In the genomic region with DNA sequence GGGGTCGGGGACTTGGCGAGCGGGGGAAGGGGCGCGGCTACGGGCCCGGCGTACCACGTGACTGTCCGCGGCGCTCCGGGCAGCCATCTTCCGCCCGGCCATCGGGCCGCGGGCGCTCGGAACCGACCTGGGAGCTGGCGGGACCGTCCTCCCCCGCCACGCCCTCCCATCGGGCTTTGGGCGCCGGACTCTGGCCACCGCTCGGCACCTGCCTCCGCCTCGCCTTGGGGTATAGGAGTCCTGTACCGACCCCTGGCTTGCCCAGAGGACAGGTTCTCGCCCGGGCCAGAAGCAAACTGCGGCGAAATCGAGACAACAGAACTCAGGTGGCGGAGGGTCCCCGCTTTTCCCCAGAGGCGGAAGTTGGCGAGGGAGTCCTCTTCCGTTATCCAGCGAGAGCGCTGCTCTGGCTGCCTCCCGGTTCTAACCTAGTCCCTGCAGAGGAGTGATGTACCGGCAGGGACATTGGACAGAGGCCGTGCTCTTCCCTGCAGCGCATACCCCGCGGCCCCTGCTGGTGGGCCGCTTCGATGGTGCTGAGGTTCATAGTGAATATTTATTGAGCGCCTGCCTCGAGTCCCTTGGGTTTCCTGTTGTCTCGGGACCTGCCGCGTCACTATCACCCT, we compare ENCODE assay signal across 7 cellular contexts. TPM values are rescaled to one million over a fixed set of nuclear protein-coding genes. Genes with fewer than 3 reads are reported as not detected.
DNase-seq lines count a peak whose midpoint lies in the region; ATAC-seq and TF ChIP-seq lines count a peak whose summit lies in the region.

No MANE protein-coding gene starts in this region.

- H3K18ac ChIP-seq in H9 (ENCODE audit: insufficient read length, low read depth, low read length) = peak overlapping the region; percentile 98

- H3K9ac ChIP-seq in H9 (ENCODE audit: extremely low read depth, insufficient read length, low read length) = peak overlapping the region; percentile 85

- no peaks in the 10 kb centered on the region; a peak in 1 of 7 replicates for H3K36me3 Mint-ChIP-seq in H9 (ENCODE audit: insufficient read depth in 1 of 3, low read depth in 3 of 3)

- H3K56ac ChIP-seq in H9 (ENCODE audit: insufficient read length, low read depth, low read length) = no peak overlapping the region

- peak overlapping the region; percentile 86 for H2BK5ac ChIP-seq in H9 (ENCODE audit: insufficient read length, low read length)

- H3K4ac ChIP-seq in H9 (ENCODE audit: low read depth, low read length) = peak overlapping the region; percentile 70; the same call in 1 of the 2 replicates

- peaks cover 11% of the 10 kb centered on the region; the same call in 1 of the 2 replicates for H3K4me1 ChIP-seq in H9 (ENCODE audit: insufficient read depth, low read length)
- H3K4me1 ChIP-seq in prostate gland (replicated peaks) = peaks cover 8% of the 10 kb centered on the region

- peak overlapping the region; percentile 65 for H4K91ac ChIP-seq in H9 (ENCODE audit: insufficient read length, low read depth, low read length)

- peak overlapping the region; percentile 99 for H3K14ac ChIP-seq in H9 (ENCODE audit: insufficient read depth, low read length)

- peak overlapping the region; percentile 97 to 99 (median 99) for H3K27ac Mint-ChIP-seq in H9

- peak overlapping the region; percentile 70 for H2BK120ac ChIP-seq in H9 (ENCODE audit: low read depth, low read length, poor library complexity, severe bottlenecking)

- H3K9me3 Mint-ChIP-seq in H9 = no peaks in the 10 kb centered on the region

- no CpG with 5 or more reads among the region's 58 CpGs for WGBS in H9 (ENCODE audit: extremely low coverage, insufficient read length, low lambda C conversion rate)
- under 1% methylated on average over 22 of the region's 58 CpGs for WGBS in prostate gland

- no peak overlapping the region for H4K8ac ChIP-seq in H9 (replicated peaks; ENCODE audit: insufficient read length, low read depth, low read length)

- H3K23me2 ChIP-seq in H9 (ENCODE audit: insufficient read length, low read depth, low read length, poor library complexity, severe bottlenecking) = peaks cover 28% of the 10 kb centered on the region

- H3K79me1 ChIP-seq in H9 (ENCODE audit: insufficient read depth, low read depth, low read length, poor library complexity, severe bottlenecking) = no peaks in the 10 kb centered on the region

- DNase-seq in H9 = peak; percentile 81
- peak; percentile 84 for DNase-seq in LoVo (ENCODE audit: low spot score)
- DNase-seq in SW480 (ENCODE audit: low spot score) = peak; percentile 88
- peak; percentile 76 for DNase-seq in amniotic stem cell (lab: John Stamatoyannopoulos, UW)
- DNase-seq in left ventricle myocardium superior = peak; percentile 92
- peak; percentile 74 for DNase-seq in prostate gland (ENCODE audit: low spot score)

- H2AFZ ChIP-seq in H9 (ENCODE audit: low read length) = no peak overlapping the region

- no peak overlapping the region for H2BK15ac ChIP-seq in H9 (ENCODE audit: low read depth, low read length)

- ATAC-seq in left ventricle myocardium superior = peak; percentile 76

- H2BK20ac ChIP-seq in H9 (ENCODE audit: low read depth, low read length, poor library complexity, severe bottlenecking) = no peak overlapping the region

- peaks cover 63 to 70% of the 10 kb centered on the region in 2 experiments for H3K4me1 Mint-ChIP-seq in H9

- TF ChIP-seq CTCF in GM12875 (IDR thresholded peaks at IDR 0.05; ENCODE audit: borderline replicate concordance, insufficient read depth, low read depth, low read length) (peak; percentile 62), H9 (conservative IDR thresholded peaks at IDR 0.05) (peak; percentile 48; the same call in 2 of the 3 replicates), prostate gland (IDR thresholded peaks at IDR 0.05) (peak; percentile 38 to 76 (median 64))

- no peak overlapping the region for H2BK12ac ChIP-seq in H9 (ENCODE audit: insufficient read length, low read depth, low read length)

- H3K4me3 ChIP-seq in GM12875 (ENCODE audit: low read depth, low read length) (peak overlapping the region; percentile 81), prostate gland (peak overlapping the region; percentile 80 to 81)

- peak overlapping the region; percentile 82 for H4K5ac ChIP-seq in H9 (ENCODE audit: insufficient read length, low read depth, low read length)

- peak overlapping the region; percentile 83 to 92 for H3K4me3 Mint-ChIP-seq in H9

- H3K27me3 ChIP-seq in H9 (ENCODE audit: insufficient read depth, low read length) (no peaks in the 10 kb centered on the region), prostate gland (replicated peaks; ENCODE audit: insufficient read depth) (no peaks in the 10 kb centered on the region)

- H3K4me2 ChIP-seq in H9 (ENCODE audit: insufficient read depth, insufficient read length, low read length) = peak overlapping the region; percentile 82

- H3K27ac ChIP-seq in H9 (ENCODE audit: insufficient read length, low read depth, low read length) = peak overlapping the region; percentile 99
- H3K27ac ChIP-seq in prostate gland = peak overlapping the region; percentile 99

- no peak overlapping the region for H2AK5ac ChIP-seq in H9 (ENCODE audit: insufficient read length, low read length)

- no peaks in the 10 kb centered on the region; the same call in 1 of the 2 replicates for H3K79me2 ChIP-seq in H9 (ENCODE audit: insufficient read depth, low read length)

- intact Hi-C loops in left ventricle myocardium superior (cut with micrococcal nuclease) = loop anchor here (10.0 kb wide), 1 partner anchor 210 kb away; no protein-coding TSS in a partner anchor
- intact Hi-C loops in prostate gland (cut with DNase I) = loop anchor here (2.0 to 5.0 kb wide), 2 partner anchors 63 to 202 kb away; no protein-coding TSS in a partner anchor

- TF ChIP-seq POLR2A in prostate gland (IDR thresholded peaks at IDR 0.05) = no peak

- H3K9me3 ChIP-seq in H9 (ENCODE audit: control insufficient read depth, low read depth, low read length) = no peaks in the 10 kb centered on the region
- no peaks in the 10 kb centered on the region for H3K9me3 ChIP-seq in prostate gland

- no peaks in the 10 kb centered on the region for H3K36me3 ChIP-seq in prostate gland

- H3K23ac ChIP-seq in H9 (ENCODE audit: insufficient read length, low read depth, low read length) = no peak overlapping the region

- H3T11ph ChIP-seq in H9 (ENCODE audit: low read length) = no peak overlapping the region

- no peaks in the 10 kb centered on the region for H4K20me1 ChIP-seq in H9 (ENCODE audit: control insufficient read depth, insufficient read depth, insufficient read length)

- peaks cover 2% of the 10 kb centered on the region for H3K27me3 Mint-ChIP-seq in H9 (ENCODE audit: low read depth)

RNA-seq across cellular contexts. Expression of a gene that starts 1.2 kb away (rescaled TPM):
- total RNA-seq in H9 (2021) (19.3 and 20.4 TPM in 2 replicates), left ventricle myocardium superior (21.9 TPM), prostate gland (10 to 100 TPM; 67.0 to 68.2 TPM)

Comparison
In these comparisons a context has a peak if more than half of its experiments do, and no peak if none do; other contexts are left out.
1. Peak in every context shown above with its lines: DNase-seq, ATAC-seq, H3K4me3 ChIP-seq and H3K27ac ChIP-seq.